In genomic region chr6:7656355-7656754, GRCh38 we compare ENCODE assay signal across 24 cellular contexts.
DNase-seq lines count a peak whose midpoint lies in the region; ATAC-seq, FAIRE-seq and TF ChIP-seq lines count a peak whose summit lies in the region.
"Had no signal": no experiment of that assay in that cellular context is flagged by ENCODE, and none has a peak within 500 bp of the region (broad histone marks: within the 10 kb centered on the region; RNA-seq: fewer than 3 reads in every experiment).

No MANE protein-coding gene starts in this region.

- 2% methylated on average over 1 of the region's 1 CpG for WGBS in HepG2 (ENCODE audit: low lambda C conversion rate)

- no peaks in the 10 kb centered on the region for H3K36me3 ChIP-seq in PC-3 (ENCODE audit: low read depth, low read length)
- H3K36me3 ChIP-seq in HepG2 (replicated peaks in 1 of 2; ENCODE audit: control insufficient read depth in 1 of 2, insufficient read depth in 2 of 2, low read length in 2 of 2): no peaks in the 10 kb centered on the region
- H3K36me3 ChIP-seq: BE2C, BLaER1 had no signal

- no peak for FAIRE-seq in HepG2 (lab: Jason Lieb, UNC)
- FAIRE-seq: A204.1, GM12878, GM12892, GM18507 had no signal

- H3K79me2 ChIP-seq in PC-3 (ENCODE audit: low read length) (no peaks in the 10 kb centered on the region), HepG2 (ENCODE audit: insufficient read depth, low read length) (no peaks in the 10 kb centered on the region)

- TF ChIP-seq EP300 in HepG2 (IDR thresholded peaks at IDR 0.05; ENCODE audit: low read depth in 2 of 2, low read length in 2 of 2) (no peak), HepG2 (CRISPR knock-in tag; IDR thresholded peaks at IDR 0.05; ENCODE audit: borderline replicate concordance) (no peak)

- no peaks in the 10 kb centered on the region for H3K9me3 ChIP-seq in PC-3 (ENCODE audit: low read length)
- no peaks in the 10 kb centered on the region for H3K9me3 ChIP-seq in HepG2 (ENCODE audit: low read length)
- H3K9me3 ChIP-seq: BE2C, BLaER1 had no signal

- no peak overlapping the region for H3K27ac Mint-ChIP-seq in type B pancreatic cell
- H3K27ac Mint-ChIP-seq: CD4-positive, alpha-beta T cell; CD8-positive, alpha-beta T cell had no signal

- H3K27me3 ChIP-seq in PC-3 (ENCODE audit: low read length): no peaks in the 10 kb centered on the region
- H3K27me3 ChIP-seq in HepG2 (ENCODE audit: control insufficient read depth in 1 of 2, insufficient read depth in 2 of 2, low read length in 2 of 2): peaks cover 1 to 36% of the 10 kb centered on the region in 2 experiments; a peak in 2 of 5 replicates
- H3K27me3 ChIP-seq: BLaER1 had no signal

- H2AFZ ChIP-seq in PC-3 (ENCODE audit: low read length) (no peak overlapping the region), HepG2 (ENCODE audit: low read length) (no peak overlapping the region)

- no peak for DNase-seq in PC-3
- peak; percentile 35 for DNase-seq in HepG2 (ENCODE audit: low spot score)
- DNase-seq in type B pancreatic cell (ENCODE audit: extremely low spot score, unreplicated experiment): no peak
- DNase-seq: 8988T; ACHN; BE2C; C1 segment of cervical spinal cord; CD4-positive, alpha-beta T cell; CD8-positive, alpha-beta T cell; COR-L47; DMS 273 treated with DMSO at 0.1 percent for 48 hours; DMS153; DMS53; DMS79; DND-41; EL; GDM1 had no signal

- POLR2A ChIA-PET in PC-3 (lab: Charles Lee; ENCODE audit: unreplicated experiment): no interaction called here
- POLR2A ChIA-PET in HepG2 (lab: Yijun Ruan, JAX): interaction anchor here (1.0 kb wide), 1 partner anchor 42 kb away, joined by 3 read pairs; no protein-coding TSS in a partner anchor

- H3K4me2 ChIP-seq in PC-3 (ENCODE audit: low read length) (no peak overlapping the region), HepG2 (ENCODE audit: low read depth, low read length) (no peak overlapping the region)
- H3K4me2 ChIP-seq: BLaER1 had no signal

- no peak for TF ChIP-seq POLR2A in HepG2 (IDR thresholded peaks at IDR 0.05; ENCODE audit: insufficient read depth in 1 of 2, low read depth in 2 of 2, low read length in 2 of 2)

- H3K27ac ChIP-seq in 22Rv1 (0 out of 2 replicates have a peak overlapping the region, but pooled peaks have one; percentile 23), PC-3 (ENCODE audit: low read length) (no peak overlapping the region), HepG2 (ENCODE audit: extremely low read length, insufficient read depth, low read length) (no peak overlapping the region)
- H3K27ac ChIP-seq: BLaER1 had no signal

- H3K9me3 Mint-ChIP-seq in type B pancreatic cell: no peaks in the 10 kb centered on the region
- H3K9me3 Mint-ChIP-seq: CD4-positive, alpha-beta T cell; CD8-positive, alpha-beta T cell had no signal

- no TSS peak for BruUV-seq in PC-3 (replicated peaks; lab: Mats Ljungman, UMichigan)
- BruUV-seq in HepG2 (replicated peaks; lab: Mats Ljungman, UMichigan): no TSS peak

- no peaks in the 10 kb centered on the region for H3K9me2 ChIP-seq in PC-3 (replicated peaks; ENCODE audit: low read length)

- no peak for TF ChIP-seq RAD21 in HepG2 (CRISPR knock-in tag; IDR thresholded peaks at IDR 0.05)

- H4K20me1 ChIP-seq in PC-3 (ENCODE audit: low read length) (no peaks in the 10 kb centered on the region), HepG2 (ENCODE audit: insufficient read depth, low read length) (no peaks in the 10 kb centered on the region)
- H4K20me1 ChIP-seq: BLaER1 had no signal

- H3K4me3 ChIP-seq in PC-3 (ENCODE audit: low read length) (no peak overlapping the region), HepG2 (replicated peaks in 1 of 3; ENCODE audit: insufficient read depth in 1 of 3, low read depth in 2 of 3, low read length in 3 of 3) (no peak overlapping the region)
- H3K4me3 ChIP-seq: BLaER1, GM12878 had no signal

- CTCF ChIA-PET in PC-3 (lab: Charles Lee) (no interaction called here), HepG2 (lab: Yijun Ruan, JAX; ENCODE audit: low intra/inter-chr PET ratio, low total read pairs) (no interaction called here)

- no peak for TF ChIP-seq CTCF in 22Rv1 (IDR thresholded peaks at IDR 0.05)
- no peak for TF ChIP-seq CTCF in PC-3 (conservative IDR thresholded peaks at IDR 0.05; ENCODE audit: low read depth, low read length)
- TF ChIP-seq CTCF in HepG2 (CRISPR knock-in tag; IDR thresholded peaks at IDR 0.05): no peak
- TF ChIP-seq CTCF in type B pancreatic cell (conservative IDR thresholded peaks at IDR 0.05): no peak

- H3F3A ChIP-seq in PC-3 (ENCODE audit: low read length, unreplicated experiment): no peaks in the 10 kb centered on the region

- no peaks in the 10 kb centered on the region for H3K4me1 ChIP-seq in PC-3 (ENCODE audit: insufficient read depth, low read length)
- H3K4me1 ChIP-seq in HepG2 (ENCODE audit: insufficient read depth, low read length): peaks cover 10% of the 10 kb centered on the region
- H3K4me1 ChIP-seq: BE2C, BLaER1 had no signal

- no peaks in the 10 kb centered on the region for H3K36me3 Mint-ChIP-seq in type B pancreatic cell
- H3K36me3 Mint-ChIP-seq: CD8-positive, alpha-beta T cell had no signal

- in situ Hi-C loops in HepG2 (cut with HindIII; ENCODE audit: extremely low pct_ligation_motif_present, low pct_unique_long_range_greater_than_20kb): no loop called here

- peaks cover 1% of the 10 kb centered on the region for H3K27me3 Mint-ChIP-seq in type B pancreatic cell

- intact Hi-C loops in PC-3 (cut with micrococcal nuclease): no loop called here
- intact Hi-C loops in HepG2 (cut with micrococcal nuclease; ENCODE audit: unreplicated experiment): no loop called here

- ATAC-seq in PC-3 (peak; percentile 46), HepG2 (peak; percentile 84), GM19395 (IDR thresholded peaks at IDR 0.05; ENCODE audit: unreplicated experiment) (no peak)
- ATAC-seq: CD8-positive, alpha-beta T cell; GM12878 had no signal

- H3K4me1 Mint-ChIP-seq in type B pancreatic cell (ENCODE audit: unreplicated experiment): no peaks in the 10 kb centered on the region

- H3K9ac ChIP-seq in PC-3 (ENCODE audit: low read length) (no peak overlapping the region), HepG2 (ENCODE audit: insufficient read depth, low read depth, low read length) (no peak overlapping the region)
- H3K9ac ChIP-seq: BLaER1 had no signal

- no peak overlapping the region for H3K4me3 Mint-ChIP-seq in type B pancreatic cell
- H3K4me3 Mint-ChIP-seq: CD4-positive, alpha-beta T cell; CD8-positive, alpha-beta T cell had no signal

TF ChIP-seq in HepG2, 621 proteins besides CTCF, POLR2A, EP300 and RAD21 (continues in another document):
- TF ChIP-seq ZNF761 (CRISPR knock-in tag; conservative IDR thresholded peaks at IDR 0.05) (no peak), RARA (CRISPR knock-in tag; IDR thresholded peaks at IDR 0.05) (0 out of 2 replicates have a peak, but pooled peaks have one; percentile 33), SOX13 (IDR thresholded peaks at IDR 0.05) (no peak), SOX13 (CRISPR knock-in tag; conservative IDR thresholded peaks at IDR 0.05 in 1 of 2, IDR thresholded peaks at IDR 0.05 in 1 of 2) (peak in 1 of 2 experiments; percentile 43; a peak in 1 of 4 replicates), FOXA1 (IDR thresholded peaks at IDR 0.05) (0 out of 2 replicates have a peak, but pooled peaks have one; percentile 12), FOXA1 (CRISPR knock-in tag; IDR thresholded peaks at IDR 0.05) (no peak), CEBPB (IDR thresholded peaks at IDR 0.05; ENCODE audit: borderline replicate concordance, low read depth, low read length) (no peak), AHDC1 (CRISPR knock-in tag; IDR thresholded peaks at IDR 0.05; ENCODE audit: borderline replicate concordance) (peak; percentile 28; the same call in 1 of the 2 replicates)
